ENCODE assay signal across 23 cellular contexts in genomic region chr3:111329370-111329769, GRCh38.
"Had no signal": no experiment of that assay in that cellular context is flagged by ENCODE, and none has a peak within 500 bp of the region (broad histone marks: within the 10 kb centered on the region; RNA-seq: fewer than 3 reads in every experiment).

No MANE protein-coding gene starts in this region.

- H3K27ac Mint-ChIP-seq: mesothelial cell of epicardium; naive B cell; natural killer cell treated with Interleukin-12 subunit alpha and Interleukin-12 subunit beta and Interleukin-15 and Interleukin-18, amount 100 ng/mL, for 72 hours; progenitor cell of endocrine pancreas; stimulated activated naive B cell treated with anti-CD40 and anti-IgM and Interleukin-4, amounts not matched to agents 10 μg/mL and 1 μg/mL and 100 μg/mL, for 72 hours had no signal

- H3K4me1 ChIP-seq: heart right ventricle, lower lobe of right lung, right atrium auricular region, right lobe of liver, transverse colon, upper lobe of right lung had no signal

- H3K4me3 Mint-ChIP-seq: mesothelial cell of epicardium; naive B cell; natural killer cell treated with Interleukin-12 subunit alpha and Interleukin-12 subunit beta and Interleukin-15 and Interleukin-18, amount 100 ng/mL, for 72 hours; stimulated activated naive B cell treated with anti-CD40 and anti-IgM and Interleukin-4, amounts not matched to agents 10 μg/mL and 1 μg/mL and 100 μg/mL, for 72 hours had no signal

- DNase-seq: heart right ventricle; islet precursor cell; lower lobe of right lung; mesendoderm; naive B cell; ovary; right lobe of liver; stimulated activated CD4-positive, alpha-beta T cell treated with anti-CD3 and anti-CD28 coated beads, Interleukin-1b, Interleukin-23, amount 100 ng/mL, for 48 hours; stimulated activated CD4-positive, alpha-beta T cell treated with anti-CD3 and anti-CD28 coated beads, Interleukin-2, amount 100 ng/mL, for 48 hours; stimulated activated naive B cell treated with anti-CD40 and anti-IgM and Interleukin-4, amounts not matched to agents 10 μg/mL and 1 μg/mL and 100 μg/mL, for 72 hours; stimulated activated naive CD8-positive, alpha-beta T cell treated with anti-CD3 and anti-CD28 coated beads, Interleukin-15, Interleukin-2, amounts not matched to agents 100 U/mL and 50 U/mL, for 24 hours; stomach; testis; thyroid gland; transverse colon; upper lobe of right lung had no signal

- H3K4me3 ChIP-seq: heart right ventricle, hepatocyte, lower lobe of right lung, ovary, right atrium auricular region, right lobe of liver, smooth muscle cell, stomach, testis, thyroid gland, transverse colon, upper lobe of right lung had no signal

- H3K36me3 Mint-ChIP-seq: mesothelial cell of epicardium; naive B cell; natural killer cell treated with Interleukin-12 subunit alpha and Interleukin-12 subunit beta and Interleukin-15 and Interleukin-18, amount 100 ng/mL, for 72 hours; stimulated activated naive B cell treated with anti-CD40 and anti-IgM and Interleukin-4, amounts not matched to agents 10 μg/mL and 1 μg/mL and 100 μg/mL, for 72 hours had no signal

- H3K36me3 ChIP-seq: heart right ventricle, lower lobe of right lung, ovary, right atrium auricular region, right lobe of liver, stomach, thyroid gland, transverse colon, upper lobe of right lung had no signal

- H3K27me3 ChIP-seq: heart right ventricle, hepatocyte, ovary, right atrium auricular region, right lobe of liver, stomach, testis, thyroid gland, transverse colon, upper lobe of right lung had no signal

- H3K9me3 Mint-ChIP-seq: natural killer cell treated with Interleukin-12 subunit alpha and Interleukin-12 subunit beta and Interleukin-15 and Interleukin-18, amount 100 ng/mL, for 72 hours had no signal

- H3K27ac ChIP-seq: heart right ventricle, hepatocyte, lower lobe of right lung, ovary, right atrium auricular region, right lobe of liver, stomach, testis, thyroid gland, transverse colon, upper lobe of right lung had no signal

- H3K4me1 Mint-ChIP-seq: mesothelial cell of epicardium had no signal

- ATAC-seq: heart right ventricle; left lobe of liver; natural killer cell treated with Interleukin-12 subunit alpha and Interleukin-12 subunit beta and Interleukin-15 and Interleukin-18, amount 100 ng/mL, for 72 hours; right lobe of liver; stimulated activated naive B cell treated with anti-CD40 and anti-IgM and Interleukin-4, amounts not matched to agents 10 μg/mL and 1 μg/mL and 100 μg/mL, for 72 hours; stimulated activated naive CD8-positive, alpha-beta T cell treated with anti-CD3 and anti-CD28 coated beads, Interleukin-15, Interleukin-2, amounts not matched to agents 100 U/mL and 50 U/mL, for 24 hours; upper lobe of right lung had no signal

- H3K27me3 Mint-ChIP-seq: naive B cell; natural killer cell treated with Interleukin-12 subunit alpha and Interleukin-12 subunit beta and Interleukin-15 and Interleukin-18, amount 100 ng/mL, for 72 hours; stimulated activated naive B cell treated with anti-CD40 and anti-IgM and Interleukin-4, amounts not matched to agents 10 μg/mL and 1 μg/mL and 100 μg/mL, for 72 hours had no signal

- H3K9me3 ChIP-seq: heart right ventricle, lower lobe of right lung, ovary, right atrium auricular region, right lobe of liver, stomach, testis, thyroid gland, transverse colon, upper lobe of right lung had no signal
